In genomic region chr12:25264862-25265261, GRCh38 we compare ENCODE assay signal across 15 cellular contexts. TPM values are rescaled to one million over a fixed set of nuclear protein-coding genes. Genes with fewer than 3 reads are reported as not detected.
DNase-seq lines count a peak whose midpoint lies in the region; ATAC-seq, FAIRE-seq and TF ChIP-seq lines count a peak whose summit lies in the region.
"Had no signal": no experiment of that assay in that cellular context is flagged by ENCODE, and none has a peak within 500 bp of the region (broad histone marks: within the 10 kb centered on the region; RNA-seq: fewer than 3 reads in every experiment).

No MANE protein-coding gene starts in this region.

- no peak overlapping the region for H3K27ac ChIP-seq in GM23338 (ENCODE audit: low read depth)
- H3K27ac ChIP-seq in H1 (ENCODE audit: low read depth, low read length), result no peak overlapping the region
- H3K27ac ChIP-seq: BLaER1 treated with 17β-estradiol and CSF1 and Interleukin-3, amounts not matched to agents 10 nM and 100 nM had no signal

- H2BK12ac ChIP-seq in H1 (ENCODE audit: low read depth, low read length), result no peak overlapping the region

- TF ChIP-seq RAD21 in H1 (IDR thresholded peaks at IDR 0.05 in 1 of 2, conservative IDR thresholded peaks at IDR 0.05 in 1 of 2; ENCODE audit: low read depth in 2 of 2, low read length in 2 of 2), result no peak

- H3K4me3 Mint-ChIP-seq in GM23338 (no peak overlapping the region), T-helper 17 cell (no peak overlapping the region)
- H3K4me3 Mint-ChIP-seq: B cell; CD8-positive, alpha-beta T cell; H9 had no signal

- peaks cover 18% of the 10 kb centered on the region for H3K4me1 Mint-ChIP-seq in GM23338
- peaks cover 3% of the 10 kb centered on the region for H3K4me1 Mint-ChIP-seq in T-helper 17 cell

- CTCF ChIA-PET in H1 (lab: Charles Lee; ENCODE audit: partially characterized antibody), result no interaction called here

- no peaks in the 10 kb centered on the region for H3F3A ChIP-seq in GM23338 (replicated peaks; ENCODE audit: low read depth)

- H3K79me1 ChIP-seq in H1 (ENCODE audit: low read depth, low read length), result no peaks in the 10 kb centered on the region

- 64% methylated on average over 1 of the region's 1 CpG; no CpG with 5 or more reads in 1 of the 2 experiments for WGBS in H1 (ENCODE audit: extremely low coverage in 1 of 2, insufficient coverage in 1 of 2, insufficient read length in 1 of 2, insufficient replicate concordance in 2 of 2, low coverage in 1 of 2, low lambda C conversion rate in 2 of 2, missing lambda C conversion rate in 1 of 2), 2 experiments

- H4K91ac ChIP-seq in H1 (replicated peaks; ENCODE audit: insufficient read length, low read length), result no peak overlapping the region

- no peaks in the 10 kb centered on the region for H3K9me2 ChIP-seq in GM23338 (ENCODE audit: insufficient read depth)

- H3K27ac Mint-ChIP-seq in GM23338 (no peak overlapping the region; the same call in 1 of the 2 replicates), T-helper 17 cell (no peak overlapping the region)
- H3K27ac Mint-ChIP-seq: B cell; CD8-positive, alpha-beta T cell had no signal

- H3K27me3 ChIP-seq in GM23338 (ENCODE audit: insufficient read depth) (no peaks in the 10 kb centered on the region), H1 (replicated peaks in 1 of 4; ENCODE audit: control insufficient read depth in 3 of 4, extremely low read depth in 1 of 4, insufficient read depth in 3 of 4, low read length in 3 of 4) (no peaks in the 10 kb centered on the region)
- H3K27me3 ChIP-seq: BLaER1 treated with 17β-estradiol and CSF1 and Interleukin-3, amounts not matched to agents 10 nM and 100 nM had no signal

- no peak overlapping the region for H2BK15ac ChIP-seq in H1 (ENCODE audit: low read length)

- H4K8ac ChIP-seq in H1 (ENCODE audit: extremely low read depth, insufficient read depth, low read length), result no peak overlapping the region

- no peak overlapping the region for H3K56ac ChIP-seq in H1 (replicated peaks; ENCODE audit: insufficient read length, low read depth, low read length)

- FAIRE-seq in H1 (lab: Jason Lieb, UNC), result no peak
- FAIRE-seq: GM12892 had no signal

- no peak overlapping the region for H2BK5ac ChIP-seq in H1 (ENCODE audit: low read depth, low read length)

- H3K79me2 ChIP-seq in GM23338 (replicated peaks; ENCODE audit: insufficient read depth) (no peaks in the 10 kb centered on the region), H1 (ENCODE audit: control insufficient read depth in 1 of 2, insufficient read depth in 2 of 2, low read length in 2 of 2) (no peaks in the 10 kb centered on the region)

- TF ChIP-seq CTCF in GM23338 (conservative IDR thresholded peaks at IDR 0.05; ENCODE audit: low read depth in 2 of 2) (no peak), H1 (IDR thresholded peaks at IDR 0.05; ENCODE audit: control extremely low read depth in 1 of 3, insufficient read depth in 1 of 3, low read depth in 1 of 3, low read length in 3 of 3) (no peak)

- no peaks in the 10 kb centered on the region for H3K36me3 Mint-ChIP-seq in GM23338 (ENCODE audit: low read depth)
- H3K36me3 Mint-ChIP-seq in T-helper 17 cell (ENCODE audit: low read depth), result peaks cover 10% of the 10 kb centered on the region
- H3K36me3 Mint-ChIP-seq: CD8-positive, alpha-beta T cell had no signal

- H3K4me3 ChIP-seq in GM23338, result no peak overlapping the region
- no peak overlapping the region; a peak in 1 of 8 replicates for H3K4me3 ChIP-seq in H1 (ENCODE audit: extremely low read depth in 1 of 4, insufficient read depth in 2 of 4, low read depth in 3 of 4, low read length in 4 of 4)
- H3K4me3 ChIP-seq: BLaER1 treated with 17β-estradiol and CSF1 and Interleukin-3, amounts not matched to agents 10 nM and 100 nM had no signal

- no peak for TF ChIP-seq POLR2A in H1 (IDR thresholded peaks at IDR 0.05; ENCODE audit: control extremely low read depth in 1 of 2, low read depth in 2 of 2, low read length in 2 of 2)

- no peak overlapping the region for H2BK120ac ChIP-seq in H1 (replicated peaks; ENCODE audit: low read depth, low read length)

- no peak overlapping the region for H2AK5ac ChIP-seq in H1 (ENCODE audit: low read depth, low read length)

- peak overlapping the region; percentile 55; the same call in 1 of the 2 replicates for H3K4me2 ChIP-seq in GM23338
- H3K4me2 ChIP-seq in H1 (ENCODE audit: insufficient read depth in 1 of 2, low read depth in 2 of 2, low read length in 2 of 2), result peak overlapping the region in 1 of 2 experiments; percentile 54; a peak in 3 of 4 replicates
- H3K4me2 ChIP-seq: BLaER1 treated with 17β-estradiol and CSF1 and Interleukin-3, amounts not matched to agents 10 nM and 100 nM had no signal

- H3K4me1 ChIP-seq in GM23338 (ENCODE audit: insufficient read depth) (peaks cover 14% of the 10 kb centered on the region), H1 (replicated peaks in 1 of 4; ENCODE audit: control insufficient read depth in 3 of 4, insufficient read depth in 4 of 4, low read length in 3 of 4) (peaks cover 0 to 8% (median 5%) of the 10 kb centered on the region in 4 experiments; a peak in 4 of 7 replicates)

- H3K4ac ChIP-seq in H1 (replicated peaks; ENCODE audit: insufficient read length, low read depth, low read length), result no peak overlapping the region

- no peak overlapping the region for H3K18ac ChIP-seq in H1 (ENCODE audit: extremely low read depth, low read length)

- no peaks in the 10 kb centered on the region for H3K23me2 ChIP-seq in H1 (ENCODE audit: low read depth, low read length)

- H3K9me3 ChIP-seq in H1 (ENCODE audit: insufficient read depth in 2 of 2, low read depth in 1 of 2, low read length in 1 of 2), result no peaks in the 10 kb centered on the region
- H3K9me3 ChIP-seq in T-helper 17 cell (ENCODE audit: control insufficient read depth, low read length, poor library complexity, severe bottlenecking), result no peaks in the 10 kb centered on the region
- H3K9me3 ChIP-seq: BLaER1 treated with 17β-estradiol and CSF1 and Interleukin-3, amounts not matched to agents 10 nM and 100 nM had no signal

- H3K27me3 Mint-ChIP-seq in GM23338 (ENCODE audit: insufficient read depth, low read depth, poor library complexity), result peaks cover 4% of the 10 kb centered on the region
- peaks cover 24% of the 10 kb centered on the region for H3K27me3 Mint-ChIP-seq in T-helper 17 cell

- H4K20me1 ChIP-seq in GM23338 (replicated peaks; ENCODE audit: insufficient read depth), result no peaks in the 10 kb centered on the region
- no peaks in the 10 kb centered on the region for H4K20me1 ChIP-seq in H1 (replicated peaks in 1 of 2; ENCODE audit: control insufficient read depth in 1 of 2, insufficient read depth in 2 of 2, low read length in 2 of 2)
- H4K20me1 ChIP-seq: BLaER1 treated with 17β-estradiol and CSF1 and Interleukin-3, amounts not matched to agents 10 nM and 100 nM had no signal

- ATAC-seq in GM23338, result peak; percentile 94
- ATAC-seq in T-helper 17 cell, result no peak
- ATAC-seq: CD8-positive, alpha-beta T cell had no signal

- DNase-seq in GM23338 (ENCODE audit: low spot score) (peak; percentile 32), NCI-H82 (lab: John Stamatoyannopoulos, UW) (peak; percentile 57), H1 (ENCODE audit: low read depth in 1 of 2, low spot score in 2 of 2) (no peak), iPS-NIHi7 (ENCODE audit: extremely low spot score) (peak; percentile 10), T-helper 17 cell (no peak), NCI-H1436 treated with DMSO at 0.1 percent for 48 hours (lab: John Stamatoyannopoulos, UW) (no peak)
- DNase-seq in stimulated activated CD4-positive, alpha-beta T cell treated with anti-CD3 and anti-CD28 coated beads, Interleukin-15, amount 100 ng/mL, for 24 hours, result no peak
- DNase-seq: Calu3; CD8-positive, alpha-beta T cell; GDM1; GOT3; H9 had no signal

- no peaks in the 10 kb centered on the region for H3K36me3 ChIP-seq in GM23338 (ENCODE audit: insufficient read depth)
- no peaks in the 10 kb centered on the region for H3K36me3 ChIP-seq in H1 (ENCODE audit: control insufficient read depth in 2 of 4, insufficient read depth in 4 of 4, low read length in 3 of 4)
- H3K36me3 ChIP-seq: BLaER1 treated with 17β-estradiol and CSF1 and Interleukin-3, amounts not matched to agents 10 nM and 100 nM had no signal

- H4K5ac ChIP-seq in H1 (ENCODE audit: insufficient read length, low read depth, low read length), result no peak overlapping the region

- peak overlapping the region; percentile 79 for H2AFZ ChIP-seq in GM23338
- H2AFZ ChIP-seq in H1 (ENCODE audit: low read length), result 0 out of 2 replicates have a peak overlapping the region, but pooled peaks have one; percentile 20

- no peak overlapping the region for H3K23ac ChIP-seq in H1 (ENCODE audit: insufficient read length)

- H3K9ac ChIP-seq in H1 (replicated peaks in 1 of 4; ENCODE audit: extremely low read depth in 1 of 4, low read depth in 3 of 4, low read length in 3 of 4), result no peak overlapping the region
- H3K9ac ChIP-seq: BLaER1 treated with 17β-estradiol and CSF1 and Interleukin-3, amounts not matched to agents 10 nM and 100 nM had no signal

- TF ChIP-seq EP300 in H1 (IDR thresholded peaks at IDR 0.05; ENCODE audit: borderline replicate concordance in 1 of 2, low read depth in 2 of 2, low read length in 2 of 2), result no peak

- no peaks in the 10 kb centered on the region for H3K9me3 Mint-ChIP-seq in GM23338
- H3K9me3 Mint-ChIP-seq: CD8-positive, alpha-beta T cell; H9 had no signal

- no peak overlapping the region for H3K14ac ChIP-seq in H1 (ENCODE audit: insufficient read length)

- POLR2A ChIA-PET in H1 (lab: Charles Lee; ENCODE audit: partially characterized antibody), result no interaction called here

- no peak overlapping the region for H2BK20ac ChIP-seq in H1 (ENCODE audit: low read length)

TF ChIP-seq in GM23338, 12 proteins besides CTCF, POLR2A, EP300 and RAD21 (continues in another document):
- no peak for TF ChIP-seq CREB1 (CRISPR knock-in tag; IDR thresholded peaks at IDR 0.05; ENCODE audit: low read depth)

TF ChIP-seq in H1, 55 proteins besides CTCF, POLR2A, EP300 and RAD21 (continues in another document):
- no peak for TF ChIP-seq YY1 (IDR thresholded peaks at IDR 0.05; ENCODE audit: low read depth, low read length)
- TF ChIP-seq GABPA (IDR thresholded peaks at IDR 0.05; ENCODE audit: borderline replicate concordance, insufficient read depth, low read length), result no peak
- TF ChIP-seq SUZ12 (IDR thresholded peaks at IDR 0.05; ENCODE audit: low read length), result no peak

RNA-seq across cellular contexts. Expression of gene KRAS, which starts 14.1 kb away (rescaled TPM):
- total RNA-seq in GM23338 (2014; rRNA removed; shearing (Covaris generic)), result 51.0 and 54.7 TPM in 2 replicates
- polyA plus RNA-seq in GM23338 (2016; fragmentation: Nextera tagmentation; extraction: Ambion mirVana), result 101 and 131 TPM in 2 replicates
- 62.9 and 64.6 TPM in 2 replicates for total RNA-seq in H1 (2021; fragmentation: NEBNext Ultra II Directional; extraction: Animal tissue kit (Norgen Biotek cat#: 25700))
- polyA plus RNA-seq in H1 (2011; rRNA removed), result 15.8 and 24.8 TPM in 2 replicates
- polyA plus RNA-seq in H1 (2011; cell fraction: cytosol; rRNA removed), result 25.8 TPM
- polyA plus RNA-seq in H1 (2011; cell fraction: nucleus; rRNA removed), result 10.7 TPM
- polyA plus RNA-seq in H1 (2012, experiment 1 of 2), result 15.2 to 33.8 TPM (median 19.6 TPM) in 4 replicates
- polyA plus RNA-seq in H1 (2012, experiment 2 of 2), result 3.0 TPM
- 57.0 TPM for polyA plus RNA-seq in H1 (2013, experiment 1 of 2)
- 56.3 TPM for polyA plus RNA-seq in H1 (2013, experiment 2 of 2)
- polyA minus RNA-seq in H1 (2011; rRNA and poly(A)+ RNA removed), result 23.7 and 32.2 TPM in 2 replicates
- 22.0 TPM for polyA minus RNA-seq in H1 (2011; cell fraction: cytosol; rRNA and poly(A)+ RNA removed)
- 31.2 TPM for polyA minus RNA-seq in H1 (2011; cell fraction: nucleus; rRNA and poly(A)+ RNA removed)
- total RNA-seq in T-helper 17 cell, result 10 to 100 TPM; 26.4 to 32.3 TPM

Comparison
In these comparisons a context has a peak if more than half of its experiments do, and no peak if none do; other contexts are left out.
1. DNase-seq: peak in GM23338 (single experiment), NCI-H82 (single experiment) and iPS-NIHi7 (single experiment); none in H1 (0 of 2), stimulated activated CD4-positive, alpha-beta T cell treated with anti-CD3 and anti-CD28 coated beads, Interleukin-15, amount 100 ng/mL, for 24 hours (single experiment), T-helper 17 cell (0 of 3) and NCI-H1436 treated with DMSO at 0.1 percent for 48 hours (single experiment).